In the genomic region with DNA sequence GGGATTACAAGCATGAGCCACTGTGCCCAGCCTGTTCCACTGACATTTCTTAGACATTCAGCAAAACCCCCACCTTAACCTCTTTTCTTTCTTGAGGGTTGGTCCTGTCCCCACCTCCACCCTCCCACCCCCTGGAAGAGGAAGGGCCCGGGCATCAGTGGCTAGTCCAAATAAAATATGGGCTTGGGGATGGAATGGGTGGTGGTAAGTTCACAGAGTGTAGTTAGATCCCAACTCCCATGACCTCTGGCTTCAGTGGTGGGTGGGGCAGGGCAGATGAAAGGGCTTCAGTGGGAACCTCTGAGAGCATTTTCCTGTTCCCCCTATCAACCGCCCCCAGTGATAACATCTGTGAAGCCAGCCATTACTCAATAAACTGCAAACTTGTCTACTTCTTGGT, we compare ENCODE assay signal across 6 cellular contexts.
"Had no signal": no experiment of that assay in that cellular context is flagged by ENCODE, and none has a peak within 500 bp of the region (broad histone marks: within the 10 kb centered on the region; RNA-seq: fewer than 3 reads in every experiment).

No MANE protein-coding gene starts in this region.

- H3K4me3 ChIP-seq: gastrocnemius medialis, lower lobe of right lung, stomach, vagina had no signal

- H3K27ac ChIP-seq: gastrocnemius medialis had no signal

- H3K9me3 Mint-ChIP-seq: activated CD4-positive, alpha-beta memory T cell treated with anti-CD3 and anti-CD28 coated beads, Interleukin-2, amount 10 ng/mL, durations not matched to agents 7 days and 5 days; mesothelial cell of epicardium had no signal

- H3K9me3 ChIP-seq: gastrocnemius medialis, lower lobe of right lung, stomach, vagina had no signal

- H3K27me3 ChIP-seq: gastrocnemius medialis, vagina had no signal

- H3K27ac Mint-ChIP-seq: activated CD4-positive, alpha-beta memory T cell treated with anti-CD3 and anti-CD28 coated beads, Interleukin-2, amount 10 ng/mL, durations not matched to agents 7 days and 5 days; mesothelial cell of epicardium had no signal

- H3K4me3 Mint-ChIP-seq: activated CD4-positive, alpha-beta memory T cell treated with anti-CD3 and anti-CD28 coated beads, Interleukin-2, amount 10 ng/mL, durations not matched to agents 7 days and 5 days had no signal
